ENCODE assay signal across 1 cellular context in genomic region chr1:29283804-29284195, GRCh38.
TF ChIP-seq lines count a peak whose summit lies in the region.

No MANE protein-coding gene starts in this region.

TF ChIP-seq in K562, 482 proteins besides CTCF, POLR2A, EP300 and RAD21:
- TF ChIP-seq, protein P1, sequence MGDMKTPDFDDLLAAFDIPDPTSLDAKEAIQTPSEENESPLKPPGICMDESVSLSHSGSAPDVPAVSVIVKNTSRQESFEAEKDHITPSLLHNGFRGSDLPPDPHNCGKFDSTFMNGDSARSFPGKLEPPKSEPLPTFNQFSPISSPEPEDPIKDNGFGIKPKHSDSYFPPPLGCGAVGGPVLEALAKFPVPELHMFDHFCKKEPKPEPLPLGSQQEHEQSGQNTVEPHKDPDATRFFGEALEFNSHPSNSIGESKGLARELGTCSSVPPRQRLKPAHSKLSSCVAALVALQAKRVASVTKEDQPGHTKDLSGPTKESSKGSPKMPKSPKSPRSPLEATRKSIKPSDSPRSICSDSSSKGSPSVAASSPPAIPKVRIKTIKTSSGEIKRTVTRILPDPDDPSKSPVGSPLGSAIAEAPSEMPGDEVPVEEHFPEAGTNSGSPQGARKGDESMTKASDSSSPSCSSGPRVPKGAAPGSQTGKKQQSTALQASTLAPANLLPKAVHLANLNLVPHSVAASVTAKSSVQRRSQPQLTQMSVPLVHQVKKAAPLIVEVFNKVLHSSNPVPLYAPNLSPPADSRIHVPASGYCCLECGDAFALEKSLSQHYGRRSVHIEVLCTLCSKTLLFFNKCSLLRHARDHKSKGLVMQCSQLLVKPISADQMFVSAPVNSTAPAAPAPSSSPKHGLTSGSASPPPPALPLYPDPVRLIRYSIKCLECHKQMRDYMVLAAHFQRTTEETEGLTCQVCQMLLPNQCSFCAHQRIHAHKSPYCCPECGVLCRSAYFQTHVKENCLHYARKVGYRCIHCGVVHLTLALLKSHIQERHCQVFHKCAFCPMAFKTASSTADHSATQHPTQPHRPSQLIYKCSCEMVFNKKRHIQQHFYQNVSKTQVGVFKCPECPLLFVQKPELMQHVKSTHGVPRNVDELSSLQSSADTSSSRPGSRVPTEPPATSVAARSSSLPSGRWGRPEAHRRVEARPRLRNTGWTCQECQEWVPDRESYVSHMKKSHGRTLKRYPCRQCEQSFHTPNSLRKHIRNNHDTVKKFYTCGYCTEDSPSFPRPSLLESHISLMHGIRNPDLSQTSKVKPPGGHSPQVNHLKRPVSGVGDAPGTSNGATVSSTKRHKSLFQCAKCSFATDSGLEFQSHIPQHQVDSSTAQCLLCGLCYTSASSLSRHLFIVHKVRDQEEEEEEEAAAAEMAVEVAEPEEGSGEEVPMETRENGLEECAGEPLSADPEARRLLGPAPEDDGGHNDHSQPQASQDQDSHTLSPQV (IDR thresholded peaks at IDR 0.05) = no peak
- TF ChIP-seq ZC3H4 (CRISPR knock-in tag; IDR thresholded peaks at IDR 0.05; ENCODE audit: borderline replicate concordance) (0 out of 2 replicates have a peak, but pooled peaks have one; percentile 18), CBX8 (IDR thresholded peaks at IDR 0.05; ENCODE audit: borderline replicate concordance, extremely low read depth, low read depth, low read length, poor library complexity, severe bottlenecking) (no peak)
- TF ChIP-seq, protein P2, sequence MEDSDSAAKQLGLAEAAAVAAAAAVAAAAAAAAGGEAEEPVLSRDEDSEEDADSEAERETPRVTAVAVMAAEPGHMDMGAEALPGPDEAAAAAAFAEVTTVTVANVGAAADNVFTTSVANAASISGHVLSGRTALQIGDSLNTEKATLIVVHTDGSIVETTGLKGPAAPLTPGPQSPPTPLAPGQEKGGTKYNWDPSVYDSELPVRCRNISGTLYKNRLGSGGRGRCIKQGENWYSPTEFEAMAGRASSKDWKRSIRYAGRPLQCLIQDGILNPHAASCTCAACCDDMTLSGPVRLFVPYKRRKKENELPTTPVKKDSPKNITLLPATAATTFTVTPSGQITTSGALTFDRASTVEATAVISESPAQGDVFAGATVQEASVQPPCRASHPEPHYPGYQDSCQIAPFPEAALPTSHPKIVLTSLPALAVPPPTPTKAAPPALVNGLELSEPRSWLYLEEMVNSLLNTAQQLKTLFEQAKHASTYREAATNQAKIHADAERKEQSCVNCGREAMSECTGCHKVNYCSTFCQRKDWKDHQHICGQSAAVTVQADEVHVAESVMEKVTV (CRISPR knock-in tag; IDR thresholded peaks at IDR 0.05) = no peak
